In the genomic region with DNA sequence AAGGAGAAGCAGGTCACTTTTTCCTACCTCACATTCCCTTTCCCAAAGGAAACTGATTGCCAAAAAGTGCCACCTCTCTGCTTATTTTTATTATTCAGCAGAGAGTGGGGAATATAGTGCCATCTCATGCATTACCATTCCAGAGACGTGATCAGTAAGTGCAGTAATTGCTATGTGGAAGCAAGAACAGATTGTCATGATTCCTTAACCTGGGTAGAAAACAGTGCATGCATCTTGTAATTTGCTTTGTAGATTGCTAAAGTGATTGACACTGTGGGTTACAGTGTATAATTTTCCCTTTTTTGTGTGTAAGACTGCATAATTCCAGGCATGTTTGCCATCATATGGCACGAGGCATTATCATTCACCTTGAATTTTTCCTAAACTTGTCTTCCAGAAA, we compare ENCODE assay signal across 27 cellular contexts.
"Had no signal": no experiment of that assay in that cellular context is flagged by ENCODE, and none has a peak within 500 bp of the region (broad histone marks: within the 10 kb centered on the region; RNA-seq: fewer than 3 reads in every experiment).

No MANE protein-coding gene starts in this region.

- H3K36me3 Mint-ChIP-seq: stimulated activated memory B cell treated with anti-CD40 and anti-IgM and Interleukin-4, amounts not matched to agents 10 μg/mL and 1 μg/mL and 100 μg/mL, for 72 hours; stimulated activated naive B cell treated with anti-CD40 and anti-IgM and Interleukin-4, amounts not matched to agents 10 μg/mL and 1 μg/mL and 100 μg/mL, for 72 hours; type B pancreatic cell had no signal

- H3K9me3 ChIP-seq: stomach, suprapubic skin, testis, thoracic aorta, thyroid gland, tibial artery, tibial nerve, transverse colon, upper lobe of left lung, upper lobe of right lung, uterus, vagina had no signal

- ATAC-seq: stimulated activated memory B cell treated with anti-CD40 and anti-IgM and Interleukin-4, amounts not matched to agents 10 μg/mL and 1 μg/mL and 100 μg/mL, for 72 hours; stimulated activated naive B cell treated with anti-CD40 and anti-IgM and Interleukin-4, amounts not matched to agents 10 μg/mL and 1 μg/mL and 100 μg/mL, for 72 hours; stimulated activated naive CD8-positive, alpha-beta T cell treated with anti-CD3 and anti-CD28 coated beads, Interleukin-15, amount 100 ng/mL, for 72 hours; stimulated activated naive CD8-positive, alpha-beta T cell treated with anti-CD3 and anti-CD28 coated beads, Interleukin-15, Interleukin-2, amounts not matched to agents 100 U/mL and 50 U/mL, for 24 hours; upper lobe of right lung had no signal

- H3K27ac Mint-ChIP-seq: stimulated activated memory B cell treated with anti-CD40 and anti-IgM and Interleukin-4, amounts not matched to agents 10 μg/mL and 1 μg/mL and 100 μg/mL, for 72 hours; stimulated activated naive B cell treated with anti-CD40 and anti-IgM and Interleukin-4, amounts not matched to agents 10 μg/mL and 1 μg/mL and 100 μg/mL, for 72 hours; stimulated activated naive CD8-positive, alpha-beta T cell treated with anti-CD3 and anti-CD28 coated beads, Interleukin-15, amount 100 ng/mL, for 72 hours; stimulated activated naive CD8-positive, alpha-beta T cell treated with anti-CD3 and anti-CD28 coated beads, Interleukin-15, Interleukin-2, amounts not matched to agents 100 ng/mL and 50 ng/mL, for 24 hours; type B pancreatic cell had no signal

- H3K27me3 Mint-ChIP-seq: stimulated activated memory B cell treated with anti-CD40 and anti-IgM and Interleukin-4, amounts not matched to agents 10 μg/mL and 1 μg/mL and 100 μg/mL, for 72 hours; stimulated activated naive B cell treated with anti-CD40 and anti-IgM and Interleukin-4, amounts not matched to agents 10 μg/mL and 1 μg/mL and 100 μg/mL, for 72 hours; stimulated activated naive CD8-positive, alpha-beta T cell treated with anti-CD3 and anti-CD28 coated beads, Interleukin-15, amount 100 ng/mL, for 72 hours; stimulated activated naive CD8-positive, alpha-beta T cell treated with anti-CD3 and anti-CD28 coated beads, Interleukin-15, Interleukin-2, amounts not matched to agents 100 ng/mL and 50 ng/mL, for 24 hours; type B pancreatic cell had no signal

- DNase-seq: stimulated activated CD4-positive, alpha-beta T cell treated with anti-CD3 and anti-CD28 coated beads, Interleukin-2, amount 100 ng/mL, for 48 hours; stimulated activated CD4-positive, alpha-beta T cell treated with anti-CD3 and anti-CD28 coated beads, Interleukin-4, amount 100 ng/mL, for 1 hour; stimulated activated CD4-positive, alpha-beta T cell treated with anti-CD3 and anti-CD28 coated beads, Interleukin-4, amount 100 ng/mL, for 24 hours; stimulated activated CD4-positive, alpha-beta T cell treated with anti-CD3 and anti-CD28 coated beads, Interleukin-4, amount 100 ng/mL, for 4 hours; stimulated activated CD8-positive, alpha-beta memory T cell treated with anti-CD3 and anti-CD28 coated beads, Interleukin-4, amount 100 ng/mL, for 48 hours; stimulated activated naive B cell treated with anti-CD40 and anti-IgM and Interleukin-4, amounts not matched to agents 10 μg/mL and 1 μg/mL and 100 μg/mL, for 72 hours; stimulated activated naive CD4-positive, alpha-beta T cell; stimulated activated naive CD4-positive, alpha-beta T cell treated with Interleukin-2 at 50 U/mL for 16 hours; stimulated activated naive CD8-positive, alpha-beta T cell treated with anti-CD3 and anti-CD28 coated beads, Interleukin-15, amount 100 ng/mL, for 72 hours; stimulated activated naive CD8-positive, alpha-beta T cell treated with anti-CD3 and anti-CD28 coated beads, Interleukin-15, Interleukin-2, amounts not matched to agents 100 U/mL and 50 U/mL, for 24 hours; stomach; substantia nigra; testis; thyroid gland; tibial artery; transverse colon; trophoblast cell; upper lobe of left lung; upper lobe of right lung; uterus had no signal

- H3K4me3 ChIP-seq: stomach, suprapubic skin, testis, thoracic aorta, thyroid gland, tibial artery, tibial nerve, transverse colon, upper lobe of left lung, upper lobe of right lung, uterus, vagina had no signal

- H3K27ac ChIP-seq: stomach, suprapubic skin, testis, thoracic aorta, thyroid gland, tibial artery, tibial nerve, transverse colon, upper lobe of left lung, upper lobe of right lung, uterus, vagina had no signal

- H3K36me3 ChIP-seq: stomach, suprapubic skin, thoracic aorta, thyroid gland, tibial artery, tibial nerve, transverse colon, upper lobe of left lung, upper lobe of right lung, uterus, vagina had no signal

- H3K4me3 Mint-ChIP-seq: stimulated activated memory B cell treated with anti-CD40 and anti-IgM and Interleukin-4, amounts not matched to agents 10 μg/mL and 1 μg/mL and 100 μg/mL, for 72 hours; stimulated activated naive B cell treated with anti-CD40 and anti-IgM and Interleukin-4, amounts not matched to agents 10 μg/mL and 1 μg/mL and 100 μg/mL, for 72 hours; stimulated activated naive CD8-positive, alpha-beta T cell treated with anti-CD3 and anti-CD28 coated beads, Interleukin-15, amount 100 ng/mL, for 72 hours; stimulated activated naive CD8-positive, alpha-beta T cell treated with anti-CD3 and anti-CD28 coated beads, Interleukin-15, Interleukin-2, amounts not matched to agents 100 ng/mL and 50 ng/mL, for 24 hours; type B pancreatic cell had no signal

- H3K27me3 ChIP-seq: stomach, suprapubic skin, testis, thyroid gland, tibial artery, tibial nerve, transverse colon, upper lobe of left lung, upper lobe of right lung, uterus, vagina had no signal

- H3K9me3 Mint-ChIP-seq: type B pancreatic cell had no signal

- H3K4me1 Mint-ChIP-seq: stimulated activated memory B cell treated with anti-CD40 and anti-IgM and Interleukin-4, amounts not matched to agents 10 μg/mL and 1 μg/mL and 100 μg/mL, for 72 hours; stimulated activated naive B cell treated with anti-CD40 and anti-IgM and Interleukin-4, amounts not matched to agents 10 μg/mL and 1 μg/mL and 100 μg/mL, for 72 hours; stimulated activated naive CD8-positive, alpha-beta T cell treated with anti-CD3 and anti-CD28 coated beads, Interleukin-15, amount 100 ng/mL, for 72 hours had no signal
